ENCODE assay signal across 9 cellular contexts in genomic region chr19:55146078-55146647, GRCh38. TPM values are rescaled to one million over a fixed set of nuclear protein-coding genes. Genes with fewer than 3 reads are reported as not detected.
DNase-seq lines count a peak whose midpoint lies in the region; ATAC-seq, FAIRE-seq and TF ChIP-seq lines count a peak whose summit lies in the region.
"Had no signal": no experiment of that assay in that cellular context is flagged by ENCODE, and none has a peak within 500 bp of the region (broad histone marks: within the 10 kb centered on the region; RNA-seq: fewer than 3 reads in every experiment).

No MANE protein-coding gene starts in this region.

- no peak overlapping the region for H3K27ac ChIP-seq in breast epithelium
- no peak overlapping the region for H3K27ac ChIP-seq in neuronal stem cell (replicated peaks; ENCODE audit: low read length)

- H3K23ac ChIP-seq in neuronal stem cell (ENCODE audit: low read depth, low read length, poor library complexity), result no peak overlapping the region

- DNase-seq in AML-193 (lab: John Stamatoyannopoulos, UW), result peak; percentile 43 to 52
- DNase-seq in NCI-H510A (lab: John Stamatoyannopoulos, UW), result peak; percentile 64
- no peak for DNase-seq in breast epithelium (ENCODE audit: low spot score in 2 of 2)
- DNase-seq in neuronal stem cell (ENCODE audit: low spot score), result no peak
- no peak for DNase-seq in GM19239 (ENCODE audit: insufficient read length, low spot score)

- no peak overlapping the region for H2BK12ac ChIP-seq in neuronal stem cell (ENCODE audit: low read length)

- H3K36me3 ChIP-seq in breast epithelium, result no peaks in the 10 kb centered on the region
- H3K36me3 ChIP-seq in neuronal stem cell (replicated peaks in 1 of 2; ENCODE audit: control insufficient read depth in 2 of 2, insufficient read depth in 2 of 2, low read length in 2 of 2), result no peaks in the 10 kb centered on the region

- H3K9me3 ChIP-seq in breast epithelium (no peaks in the 10 kb centered on the region), neuronal stem cell (replicated peaks in 1 of 2; ENCODE audit: control insufficient read depth in 2 of 2, insufficient read depth in 1 of 2, low read depth in 1 of 2, low read length in 2 of 2) (no peaks in the 10 kb centered on the region)

- no peak overlapping the region for H3K14ac ChIP-seq in neuronal stem cell (ENCODE audit: low read length)

- no CpG with 5 or more reads among the region's 38 CpGs for WGBS in neuronal stem cell (ENCODE audit: extremely low coverage in 2 of 2, insufficient read length in 2 of 2, insufficient replicate concordance in 1 of 2), 2 donors

- no peak overlapping the region for H2BK5ac ChIP-seq in neuronal stem cell (ENCODE audit: low read length)

- ATAC-seq in HG02623 (IDR thresholded peaks at IDR 0.05; ENCODE audit: unreplicated experiment) (no peak), HG03039 (IDR thresholded peaks at IDR 0.05; ENCODE audit: unreplicated experiment) (no peak)

- peak; percentile 73 for TF ChIP-seq CTCF in GM12875 (IDR thresholded peaks at IDR 0.05; ENCODE audit: borderline replicate concordance, insufficient read depth, low read depth, low read length)
- no peak for TF ChIP-seq CTCF in breast epithelium (IDR thresholded peaks at IDR 0.05)

- H4K8ac ChIP-seq in neuronal stem cell (ENCODE audit: low read depth, low read length), result no peak overlapping the region

- H3K4ac ChIP-seq in neuronal stem cell (ENCODE audit: low read length), result no peak overlapping the region

- H2AFZ ChIP-seq in neuronal stem cell (ENCODE audit: low read length), result no peak overlapping the region

- peak overlapping the region; percentile 74 for H2AK5ac ChIP-seq in neuronal stem cell (ENCODE audit: low read depth, low read length)

- no peak for TF ChIP-seq POLR2A in breast epithelium (IDR thresholded peaks at IDR 0.05)

- intact Hi-C loops in breast epithelium (cut with DNase I; ENCODE audit: low total_unique reads), result loop anchor here (5.0 kb wide), 1 partner anchor 96 kb away; no protein-coding TSS in a partner anchor

- no peak overlapping the region for H3K9ac ChIP-seq in neuronal stem cell (ENCODE audit: low read depth, low read length, poor library complexity)

- no peaks in the 10 kb centered on the region for H3K79me1 ChIP-seq in neuronal stem cell (ENCODE audit: low read depth, low read length)

- no peaks in the 10 kb centered on the region for H3K4me1 ChIP-seq in breast epithelium
- H3K4me1 ChIP-seq in neuronal stem cell (ENCODE audit: control insufficient read depth in 2 of 2, insufficient read depth in 1 of 2, low read depth in 1 of 2, low read length in 2 of 2), result peaks cover 8 to 26% of the 10 kb centered on the region in 2 donors

- H3K27me3 ChIP-seq in breast epithelium, result peaks cover 7 to 82% of the 10 kb centered on the region in 2 donors
- H3K27me3 ChIP-seq in neuronal stem cell (ENCODE audit: control insufficient read depth in 3 of 3, insufficient read depth in 3 of 3, low read depth in 1 of 3, low read length in 3 of 3), result peaks cover 0 to 55% (median 2%) of the 10 kb centered on the region in 3 experiments

- H4K91ac ChIP-seq in neuronal stem cell (ENCODE audit: low read depth, low read length, poor library complexity), result no peak overlapping the region

- H3K4me3 ChIP-seq in GM12875 (ENCODE audit: low read depth, low read length), result no peak overlapping the region
- H3K4me3 ChIP-seq in breast epithelium, result peak overlapping the region in 2 of 3 donors; percentile 37 to 64
- peak overlapping the region in 1 of 2 donors; percentile 54 for H3K4me3 ChIP-seq in neuronal stem cell (ENCODE audit: low read length in 2 of 2)

- H2BK120ac ChIP-seq in neuronal stem cell (ENCODE audit: low read depth, low read length), result no peak overlapping the region

- no peak for FAIRE-seq in GM19239 (lab: Jason Lieb, UNC)

- H3K4me2 ChIP-seq in neuronal stem cell (ENCODE audit: insufficient read depth, low read length, poor library complexity, severe bottlenecking), result peak overlapping the region; percentile 78

- peak overlapping the region; percentile 86 for H2BK15ac ChIP-seq in neuronal stem cell (ENCODE audit: low read length)

- peak overlapping the region; percentile 83 for H3K18ac ChIP-seq in neuronal stem cell (ENCODE audit: low read length)

RNA-seq across cellular contexts. Expression of gene TNNT1, which starts 2.8 kb away (rescaled TPM):
- 1 to 10 TPM in 2 of 3 donors, not detected in 1; 3.7 to 7.2 TPM for total RNA-seq in breast epithelium
- 81.1 TPM for polyA plus RNA-seq in neuronal stem cell (2013, experiment 1 of 2)
- polyA plus RNA-seq in neuronal stem cell (2013, experiment 2 of 2), result 76.8 TPM
- polyA plus RNA-seq: IgD-negative memory B cell had no signal

RNA-seq across cellular contexts. Expression of gene TNNI3, which starts 11.4 kb away (rescaled TPM):
- 1 to 10 TPM in 1 of 3 donors, not detected in 2; 2.6 TPM for total RNA-seq in breast epithelium
- 38.0 TPM for polyA plus RNA-seq in neuronal stem cell (2013, experiment 1 of 2)
- polyA plus RNA-seq in neuronal stem cell (2013, experiment 2 of 2), result 36.6 TPM
- polyA plus RNA-seq: IgD-negative memory B cell had no signal

RNA-seq across cellular contexts. Expression of gene DNAAF3, which starts 20.2 kb away (rescaled TPM):
- total RNA-seq in breast epithelium, result 1 to 10 TPM in 2 of 3 donors, not detected in 1; 4.7 to 4.9 TPM
- polyA plus RNA-seq in neuronal stem cell (2013, experiment 1 of 2), result 6.3 TPM
- 6.0 TPM for polyA plus RNA-seq in neuronal stem cell (2013, experiment 2 of 2)
- polyA plus RNA-seq: IgD-negative memory B cell had no signal

RNA-seq across cellular contexts. Expression of gene PPP1R12C, which starts 28.7 kb away (rescaled TPM):
- 100 to 1,000 TPM in 1 of 3 donors, 10 to 100 TPM in 2; 68.3 to 148 (median 91.7) TPM for total RNA-seq in breast epithelium
- polyA plus RNA-seq in neuronal stem cell (2013, experiment 1 of 2), result 45.4 TPM
- 45.1 TPM for polyA plus RNA-seq in neuronal stem cell (2013, experiment 2 of 2)

RNA-seq across cellular contexts. Expression of gene SYT5, which starts 33.9 kb away (rescaled TPM):
- under 1 TPM in 1 of 3 donors, not detected in 2; under 0.01 TPM for total RNA-seq in breast epithelium
- 0.14 TPM for polyA plus RNA-seq in neuronal stem cell (2013, experiment 1 of 2)
- 0.26 TPM for polyA plus RNA-seq in neuronal stem cell (2013, experiment 2 of 2)

Comparison
In these comparisons a context has a peak if more than half of its experiments do, and no peak if none do; other contexts are left out.
1. DNase-seq: peak in AML-193 (2 of 2) and NCI-H510A (single experiment); none in breast epithelium (0 of 2), neuronal stem cell (single experiment) and GM19239 (single experiment).